In the genomic region with DNA sequence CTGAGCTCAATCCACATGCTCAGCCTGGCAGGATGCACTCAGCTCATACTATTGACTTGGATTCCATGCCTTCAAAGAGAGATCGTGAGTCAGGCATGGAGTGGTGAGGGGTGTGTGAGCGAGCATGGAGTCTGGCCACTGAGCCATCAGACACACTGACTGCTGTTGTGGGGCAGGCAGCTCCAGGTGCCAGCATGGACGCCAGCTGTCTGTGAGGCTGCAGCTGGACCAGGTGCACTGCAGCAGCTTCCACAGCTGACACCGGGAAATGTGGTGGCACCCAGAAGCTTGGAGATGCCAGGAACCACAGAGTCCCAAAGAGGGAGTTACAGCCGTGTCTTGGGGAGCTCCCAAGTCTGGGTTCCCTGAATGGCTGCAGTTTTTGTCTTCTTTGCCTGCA, we compare ENCODE assay signal across 20 cellular contexts.
DNase-seq lines count a peak whose midpoint lies in the region; ATAC-seq and TF ChIP-seq lines count a peak whose summit lies in the region.
"Had no signal": no experiment of that assay in that cellular context is flagged by ENCODE, and none has a peak within 500 bp of the region (broad histone marks: within the 10 kb centered on the region; RNA-seq: fewer than 3 reads in every experiment).

No MANE protein-coding gene starts in this region.

- no peak overlapping the region for H2BK12ac ChIP-seq in neuronal stem cell (ENCODE audit: low read length)

- peaks cover 16% of the 10 kb centered on the region for H3K27me3 Mint-ChIP-seq in chondrocyte (ENCODE audit: low read depth)
- H3K27me3 Mint-ChIP-seq: B cell; CD4-positive, alpha-beta T cell had no signal

- no peaks in the 10 kb centered on the region for H3K79me1 ChIP-seq in neuronal stem cell (ENCODE audit: low read depth, low read length)

- no peak overlapping the region for H2BK15ac ChIP-seq in neuronal stem cell (ENCODE audit: low read length)

- H3K36me3 ChIP-seq in neuronal stem cell (replicated peaks in 1 of 2; ENCODE audit: control insufficient read depth in 2 of 2, insufficient read depth in 2 of 2, low read length in 2 of 2) = no peaks in the 10 kb centered on the region
- H3K36me3 ChIP-seq: BLaER1 treated with 17β-estradiol and CSF1 and Interleukin-3, amounts not matched to agents 10 nM and 100 nM had no signal

- no peaks in the 10 kb centered on the region for H3K27me3 ChIP-seq in neuronal stem cell (ENCODE audit: control insufficient read depth in 3 of 3, insufficient read depth in 3 of 3, low read depth in 1 of 3, low read length in 3 of 3)
- H3K27me3 ChIP-seq: BLaER1 treated with 17β-estradiol and CSF1 and Interleukin-3, amounts not matched to agents 10 nM and 100 nM had no signal

- H3K9me3 Mint-ChIP-seq in chondrocyte (ENCODE audit: low read depth) = no peaks in the 10 kb centered on the region

- H3K4me1 Mint-ChIP-seq in chondrocyte (ENCODE audit: low read depth) = no peaks in the 10 kb centered on the region
- H3K4me1 Mint-ChIP-seq: B cell had no signal

- H3K4me2 ChIP-seq in neuronal stem cell (ENCODE audit: insufficient read depth, low read length, poor library complexity, severe bottlenecking) = no peak overlapping the region
- H3K4me2 ChIP-seq: A549; BLaER1 treated with 17β-estradiol and CSF1 and Interleukin-3, amounts not matched to agents 10 nM and 100 nM had no signal

- peak; percentile 37 for DNase-seq in DMS53 (lab: John Stamatoyannopoulos, UW)
- DNase-seq in DMS53 treated with DMSO at 0.1 percent for 48 hours (lab: John Stamatoyannopoulos, UW; ENCODE audit: unreplicated experiment) = no peak
- DNase-seq in HT1080 (ENCODE audit: low read depth) = peak; percentile 24
- DNase-seq in chondrocyte (ENCODE audit: low spot score) = peak; percentile 41
- DNase-seq in neuronal stem cell (ENCODE audit: low spot score) = no peak
- DNase-seq in NCI-H1436 (lab: John Stamatoyannopoulos, UW) = no peak
- no peak for DNase-seq in kidney tubule cell (ENCODE audit: low spot score)
- DNase-seq: AML-193; Caco-2; Calu3; CD4-positive, alpha-beta T cell; CD8-positive, alpha-beta T cell; DMS79 treated with DMSO at 0.1 percent for 48 hours; GF-D8 had no signal

- H3K4me3 ChIP-seq in neuronal stem cell (ENCODE audit: low read length in 2 of 2) = no peak overlapping the region
- H3K4me3 ChIP-seq: A549; BLaER1 treated with 17β-estradiol and CSF1 and Interleukin-3, amounts not matched to agents 10 nM and 100 nM had no signal

- no peak overlapping the region for H4K8ac ChIP-seq in neuronal stem cell (ENCODE audit: low read depth, low read length)

- no peak for ATAC-seq in GM21381 (IDR thresholded peaks at IDR 0.05; ENCODE audit: unreplicated experiment)
- ATAC-seq: A549; CD8-positive, alpha-beta T cell had no signal

- no peaks in the 10 kb centered on the region for H3K36me3 Mint-ChIP-seq in chondrocyte (ENCODE audit: low read depth)
- H3K36me3 Mint-ChIP-seq: CD8-positive, alpha-beta T cell had no signal

- H3K27ac ChIP-seq in neuronal stem cell (replicated peaks; ENCODE audit: low read length) = no peak overlapping the region
- H3K27ac ChIP-seq: 22Rv1; A549; BLaER1 treated with 17β-estradiol and CSF1 and Interleukin-3, amounts not matched to agents 10 nM and 100 nM; C4-2B had no signal

- H2BK5ac ChIP-seq in neuronal stem cell (ENCODE audit: low read length) = no peak overlapping the region

- H2AFZ ChIP-seq in neuronal stem cell (ENCODE audit: low read length) = peak overlapping the region; percentile 36

- H2BK120ac ChIP-seq in neuronal stem cell (ENCODE audit: low read depth, low read length) = no peak overlapping the region

- WGBS in neuronal stem cell (ENCODE audit: extremely low coverage in 2 of 2, insufficient read length in 2 of 2, insufficient replicate concordance in 1 of 2), 2 donors = no CpG with 5 or more reads among the region's 5 CpGs

- H3K18ac ChIP-seq in neuronal stem cell (ENCODE audit: low read length) = no peak overlapping the region

- no peak overlapping the region for H2AK5ac ChIP-seq in neuronal stem cell (ENCODE audit: low read depth, low read length)

- H4K91ac ChIP-seq in neuronal stem cell (ENCODE audit: low read depth, low read length, poor library complexity) = no peak overlapping the region

- no peak overlapping the region for H3K14ac ChIP-seq in neuronal stem cell (ENCODE audit: low read length)

- no peaks in the 10 kb centered on the region for H3K4me1 ChIP-seq in neuronal stem cell (ENCODE audit: control insufficient read depth in 2 of 2, insufficient read depth in 1 of 2, low read depth in 1 of 2, low read length in 2 of 2)
- H3K4me1 ChIP-seq: A549; BLaER1 treated with 17β-estradiol and CSF1 and Interleukin-3, amounts not matched to agents 10 nM and 100 nM; Caco-2 had no signal

- H3K27ac Mint-ChIP-seq in chondrocyte (ENCODE audit: unreplicated experiment) = no peak overlapping the region
- H3K27ac Mint-ChIP-seq: B cell; CD4-positive, alpha-beta T cell; CD8-positive, alpha-beta T cell had no signal

- TF ChIP-seq CTCF in chondrocyte (IDR thresholded peaks at IDR 0.05) = no peak

- H3K23ac ChIP-seq in neuronal stem cell (ENCODE audit: low read depth, low read length, poor library complexity) = no peak overlapping the region

- H3K9me3 ChIP-seq in neuronal stem cell (replicated peaks in 1 of 2; ENCODE audit: control insufficient read depth in 2 of 2, insufficient read depth in 1 of 2, low read depth in 1 of 2, low read length in 2 of 2) = no peaks in the 10 kb centered on the region
- H3K9me3 ChIP-seq: A549, Caco-2 had no signal

- no peak overlapping the region for H3K9ac ChIP-seq in neuronal stem cell (ENCODE audit: low read depth, low read length, poor library complexity)
- H3K9ac ChIP-seq: BLaER1 treated with 17β-estradiol and CSF1 and Interleukin-3, amounts not matched to agents 10 nM and 100 nM had no signal

- H3K4ac ChIP-seq in neuronal stem cell (ENCODE audit: low read length) = no peak overlapping the region

- H3K4me3 Mint-ChIP-seq in chondrocyte (ENCODE audit: unreplicated experiment) = no peak overlapping the region
- H3K4me3 Mint-ChIP-seq: B cell; CD4-positive, alpha-beta T cell; CD8-positive, alpha-beta T cell had no signal

Comparison
In these comparisons a context has a peak if more than half of its experiments do, and no peak if none do; other contexts are left out.
1. DNase-seq: peak in DMS53 (single experiment), HT1080 (single experiment) and chondrocyte (single experiment); none in DMS53 treated with DMSO at 0.1 percent for 48 hours (single experiment), neuronal stem cell (single experiment), NCI-H1436 (single experiment) and kidney tubule cell (single experiment).